ENCODE assay signal across 11 cellular contexts in the genomic region with DNA sequence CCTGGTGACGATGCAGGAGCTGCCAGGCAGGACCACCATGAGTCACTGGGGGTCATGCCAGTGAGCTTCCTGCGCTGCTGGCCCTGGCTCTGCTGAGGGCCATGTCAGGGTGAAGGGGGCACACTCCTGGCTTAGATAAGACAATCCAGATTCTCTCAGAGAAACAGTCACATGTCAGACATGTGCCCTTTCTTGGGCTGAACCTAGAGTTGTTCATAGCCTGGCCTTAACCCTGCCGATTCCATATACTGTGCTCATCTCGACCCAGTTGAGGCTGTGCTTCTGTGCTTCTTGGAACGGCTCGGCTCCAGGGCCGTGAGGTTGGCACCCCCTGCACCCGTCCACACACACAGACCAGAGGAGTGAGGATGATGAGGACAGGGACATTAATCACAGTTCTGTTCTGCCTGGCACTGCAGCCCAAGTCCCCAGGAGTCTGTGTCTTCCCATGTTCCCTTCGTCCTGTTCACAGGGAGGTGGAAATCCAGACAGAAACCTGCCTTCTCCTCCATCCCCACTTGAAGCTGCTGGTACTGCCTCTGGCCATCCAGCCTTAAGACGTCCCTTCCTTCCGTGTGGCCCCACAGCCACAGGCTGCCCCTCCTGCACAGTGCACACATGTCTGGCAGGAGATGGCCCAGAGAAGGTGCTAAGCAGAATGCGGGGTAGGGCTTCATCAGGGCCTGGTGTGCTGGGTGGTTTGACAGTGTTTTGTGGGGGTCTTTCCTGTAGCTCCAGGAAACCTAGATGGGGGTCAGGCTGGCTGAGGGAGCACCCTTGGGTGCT. TPM values are rescaled to one million over a fixed set of nuclear protein-coding genes. Genes with fewer than 3 reads are reported as not detected.
DNase-seq lines count a peak whose midpoint lies in the region; ATAC-seq, FAIRE-seq and TF ChIP-seq lines count a peak whose summit lies in the region.
"Had no signal": no experiment of that assay in that cellular context is flagged by ENCODE, and none has a peak within 500 bp of the region (broad histone marks: within the 10 kb centered on the region; RNA-seq: fewer than 3 reads in every experiment).

No MANE protein-coding gene starts in this region.

- H3K36me3 Mint-ChIP-seq in osteocyte (ENCODE audit: unreplicated experiment) = peaks cover 11% of the 10 kb centered on the region
- H3K36me3 Mint-ChIP-seq: stimulated activated naive B cell treated with anti-CD40 and anti-IgM and Interleukin-4, amounts not matched to agents 10 μg/mL and 1 μg/mL and 100 μg/mL, for 72 hours had no signal

- TF ChIP-seq CTCF in heart right ventricle (IDR thresholded peaks at IDR 0.05) (no peak), dorsolateral prefrontal cortex (IDR thresholded peaks at IDR 0.05 in 54 of 56, conservative IDR thresholded peaks at IDR 0.05 in 2 of 56; ENCODE audit: low read depth in 1 of 56, partially characterized antibody in 56 of 56) (no peak), osteocyte (IDR thresholded peaks at IDR 0.05) (no peak), uterus (IDR thresholded peaks at IDR 0.05) (no peak)

- no peak overlapping the region for H3K4me3 Mint-ChIP-seq in osteocyte (ENCODE audit: unreplicated experiment)

- FAIRE-seq in H54 (lab: Jason Lieb, UNC) = no peak

- peaks cover 72% of the 10 kb centered on the region for H3K4me1 Mint-ChIP-seq in osteocyte (ENCODE audit: unreplicated experiment)

- H3K27ac Mint-ChIP-seq in osteocyte (ENCODE audit: unreplicated experiment) = peak overlapping the region; percentile 94
- H3K27ac Mint-ChIP-seq: activated T-cell treated with anti-CD3 and anti-CD28 coated beads, Interleukin-2, amount 50 U/mL, for 24 hours; stimulated activated naive B cell treated with anti-CD40 and anti-IgM and Interleukin-4, amounts not matched to agents 10 μg/mL and 1 μg/mL and 100 μg/mL, for 72 hours had no signal

- H3K4me1 ChIP-seq in heart right ventricle (peaks cover 71 to 92% (median 89%) of the 10 kb centered on the region in 9 donors), uterus (peaks cover 34 to 62% of the 10 kb centered on the region in 2 donors)

- H3K27ac ChIP-seq in heart right ventricle (peak overlapping the region; percentile 80 to 99 (median 97)), dorsolateral prefrontal cortex (peak overlapping the region; percentile 66 to 100 (median 97)), uterus (peak overlapping the region; percentile 98 to 100)
- H3K27ac ChIP-seq: neutrophil had no signal

- H3K27me3 ChIP-seq in heart right ventricle = peaks cover 0 to 6% (median 0%) of the 10 kb centered on the region in 7 donors
- H3K27me3 ChIP-seq in dorsolateral prefrontal cortex = no peaks in the 10 kb centered on the region
- no peaks in the 10 kb centered on the region for H3K27me3 ChIP-seq in uterus

- DNase-seq in heart right ventricle (no peak), Right ventricle myocardium inferior (ENCODE audit: missing footprints) (no peak), dorsolateral prefrontal cortex (no peak), osteocyte (ENCODE audit: extremely low spot score, unreplicated experiment) (no peak), uterus (no peak), 8988T (no peak), NCI-H2029 treated with DMSO at 0.1 percent for 48 hours (lab: John Stamatoyannopoulos, UW) (no peak), H54 (ENCODE audit: insufficient read length, low spot score) (no peak)
- DNase-seq: stimulated activated naive B cell treated with anti-CD40 and anti-IgM and Interleukin-4, amounts not matched to agents 10 μg/mL and 1 μg/mL and 100 μg/mL, for 72 hours had no signal

- TF ChIP-seq POLR2A in uterus (IDR thresholded peaks at IDR 0.05) (no peak), H54 (IDR thresholded peaks at IDR 0.05; ENCODE audit: low read depth, low read length) (no peak)

- intact Hi-C loops in heart right ventricle (cut with DNase I) = loop anchor here in 2 of 10 donors (2.0 to 10.0 kb wide), 2 partner anchors 14 to 58 kb away; a partner anchor contains a TSS
- intact Hi-C loops in Right ventricle myocardium inferior (cut with DNase I) = loop anchor here (2.0 kb wide), 1 partner anchor 16 kb away; no protein-coding TSS in a partner anchor
- intact Hi-C loops in dorsolateral prefrontal cortex (cut with DNase I) = loop anchor here in 1 of 2 donors (2.0 kb wide), 1 partner anchor 16 kb away; no protein-coding TSS in a partner anchor
- intact Hi-C loops in uterus (cut with DNase I; ENCODE audit: low total_unique reads) = no loop called here

- ATAC-seq in heart right ventricle (no peak), Right ventricle myocardium inferior (no peak)

- WGBS in heart right ventricle, 2 donors = 39 to 51% methylated on average over 12 of the region's 12 CpGs

- no peaks in the 10 kb centered on the region for H3K27me3 Mint-ChIP-seq in osteocyte (ENCODE audit: unreplicated experiment)

- H3K36me3 ChIP-seq in heart right ventricle = no peaks in the 10 kb centered on the region
- no peaks in the 10 kb centered on the region for H3K36me3 ChIP-seq in uterus
- H3K36me3 ChIP-seq: neutrophil had no signal

- H3K9me3 ChIP-seq in heart right ventricle (no peaks in the 10 kb centered on the region), uterus (no peaks in the 10 kb centered on the region)
- H3K9me3 ChIP-seq: neutrophil had no signal

- H3K4me3 ChIP-seq in heart right ventricle = peak overlapping the region in 3 of 10 donors; percentile 15 to 24 (median 22)
- H3K4me3 ChIP-seq in dorsolateral prefrontal cortex = peak overlapping the region in 21 of 59 donors; percentile 1 to 50 (median 38)
- no peak overlapping the region for H3K4me3 ChIP-seq in uterus

- no peaks in the 10 kb centered on the region for H3K9me3 Mint-ChIP-seq in osteocyte (ENCODE audit: unreplicated experiment)
- H3K9me3 Mint-ChIP-seq: activated T-cell treated with anti-CD3 and anti-CD28 coated beads, Interleukin-2, amount 50 U/mL, for 24 hours; stimulated activated naive B cell treated with anti-CD40 and anti-IgM and Interleukin-4, amounts not matched to agents 10 μg/mL and 1 μg/mL and 100 μg/mL, for 72 hours had no signal

RNA-seq across cellular contexts. Expression of a gene that starts 50.0 kb away (rescaled TPM):
- total RNA-seq in heart right ventricle = 1 to 10 TPM; 3.4 to 9.9 (median 6.1) TPM
- polyA plus RNA-seq in heart right ventricle = 10 to 100 TPM; 11.5 to 13.0 TPM
- total RNA-seq in Right ventricle myocardium inferior = 9.4 TPM
- total RNA-seq in dorsolateral prefrontal cortex = 10 to 100 TPM in 2 of 120 experiments, 1 to 10 TPM in 118; 1.0 to 11.8 (median 4.5) TPM
- total RNA-seq in osteocyte = not detected in 2 replicates
- 10 to 100 TPM in 3 of 4 donors, 1 to 10 TPM in 1; 2.6 to 15.5 (median 11.1) TPM for total RNA-seq in uterus

RNA-seq across cellular contexts. Expression of a gene that starts 57.4 kb away (rescaled TPM):
- 100 to 1,000 TPM; 111 to 162 (median 145) TPM for total RNA-seq in heart right ventricle
- 10 to 100 TPM; 16.8 to 34.2 TPM for polyA plus RNA-seq in heart right ventricle
- 159 TPM for total RNA-seq in Right ventricle myocardium inferior
- total RNA-seq in dorsolateral prefrontal cortex = 100 to 1,000 TPM; 219 to 402 (median 309) TPM
- total RNA-seq in osteocyte = 87.0 and 93.7 TPM in 2 replicates
- 100 to 1,000 TPM in 2 of 4 donors, 10 to 100 TPM in 2; 27.4 to 381 (median 78.4) TPM for total RNA-seq in uterus
